In genomic region chr11:118618115-118618990, GRCh38 we compare ENCODE assay signal across 1 cellular context.
TF ChIP-seq lines count a peak whose summit lies in the region.

No MANE protein-coding gene starts in this region.

TF ChIP-seq in WTC11, 78 proteins besides CTCF, POLR2A, EP300 and RAD21 (continued from another document):
- TF ChIP-seq, protein P1, sequence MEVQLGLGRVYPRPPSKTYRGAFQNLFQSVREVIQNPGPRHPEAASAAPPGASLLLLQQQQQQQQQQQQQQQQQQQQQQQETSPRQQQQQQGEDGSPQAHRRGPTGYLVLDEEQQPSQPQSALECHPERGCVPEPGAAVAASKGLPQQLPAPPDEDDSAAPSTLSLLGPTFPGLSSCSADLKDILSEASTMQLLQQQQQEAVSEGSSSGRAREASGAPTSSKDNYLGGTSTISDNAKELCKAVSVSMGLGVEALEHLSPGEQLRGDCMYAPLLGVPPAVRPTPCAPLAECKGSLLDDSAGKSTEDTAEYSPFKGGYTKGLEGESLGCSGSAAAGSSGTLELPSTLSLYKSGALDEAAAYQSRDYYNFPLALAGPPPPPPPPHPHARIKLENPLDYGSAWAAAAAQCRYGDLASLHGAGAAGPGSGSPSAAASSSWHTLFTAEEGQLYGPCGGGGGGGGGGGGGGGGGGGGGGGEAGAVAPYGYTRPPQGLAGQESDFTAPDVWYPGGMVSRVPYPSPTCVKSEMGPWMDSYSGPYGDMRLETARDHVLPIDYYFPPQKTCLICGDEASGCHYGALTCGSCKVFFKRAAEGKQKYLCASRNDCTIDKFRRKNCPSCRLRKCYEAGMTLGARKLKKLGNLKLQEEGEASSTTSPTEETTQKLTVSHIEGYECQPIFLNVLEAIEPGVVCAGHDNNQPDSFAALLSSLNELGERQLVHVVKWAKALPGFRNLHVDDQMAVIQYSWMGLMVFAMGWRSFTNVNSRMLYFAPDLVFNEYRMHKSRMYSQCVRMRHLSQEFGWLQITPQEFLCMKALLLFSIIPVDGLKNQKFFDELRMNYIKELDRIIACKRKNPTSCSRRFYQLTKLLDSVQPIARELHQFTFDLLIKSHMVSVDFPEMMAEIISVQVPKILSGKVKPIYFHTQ (CRISPR knock-in tag; IDR thresholded peaks at IDR 0.05), result no peak
- TF ChIP-seq GABPB1 (CRISPR knock-in tag; IDR thresholded peaks at IDR 0.05) (no peak), NFATC4 (CRISPR knock-in tag; IDR thresholded peaks at IDR 0.05) (no peak)
